Comparison of ENCODE assay signal across 1 cellular context in genomic region chr12:57134949-57135348, GRCh38.
TF ChIP-seq lines count a peak whose summit lies in the region.

No MANE protein-coding gene starts in this region.

TF ChIP-seq in HepG2, 621 proteins besides CTCF, POLR2A, EP300 and RAD21:
- no peak for TF ChIP-seq MIER2 (CRISPR knock-in tag; IDR thresholded peaks at IDR 0.05)
- 0 out of 2 replicates have a peak, but pooled peaks have one; percentile 24 for TF ChIP-seq NR2F6 (IDR thresholded peaks at IDR 0.05)
- TF ChIP-seq NR2F6 (CRISPR knock-in tag; IDR thresholded peaks at IDR 0.05): no peak
- peak; percentile 29; the same call in 1 of the 2 replicates for TF ChIP-seq SP5 (CRISPR knock-in tag; IDR thresholded peaks at IDR 0.05; ENCODE audit: borderline replicate concordance, low read depth)
- TF ChIP-seq CEBPZ (IDR thresholded peaks at IDR 0.05; ENCODE audit: low read length): no peak
- no peak for TF ChIP-seq ZBTB7B (CRISPR knock-in tag; IDR thresholded peaks at IDR 0.05)
- TF ChIP-seq NR2F2 (IDR thresholded peaks at IDR 0.05; ENCODE audit: borderline replicate concordance, low read depth): peak; percentile 56; the same call in 1 of the 2 replicates
- no peak for TF ChIP-seq ZNF775 (CRISPR knock-in tag; IDR thresholded peaks at IDR 0.05; ENCODE audit: borderline replicate concordance)
- TF ChIP-seq KDM6A (CRISPR knock-in tag; IDR thresholded peaks at IDR 0.05; ENCODE audit: low read depth): no peak
- 0 out of 2 replicates have a peak, but pooled peaks have one; percentile 22 for TF ChIP-seq HNF4A (CRISPR knock-in tag; IDR thresholded peaks at IDR 0.05)
- no peak for TF ChIP-seq BRD4 (CRISPR knock-in tag; IDR thresholded peaks at IDR 0.05)
- TF ChIP-seq TP53 (CRISPR knock-in tag; conservative IDR thresholded peaks at IDR 0.05): no peak
- TF ChIP-seq, protein P1, sequence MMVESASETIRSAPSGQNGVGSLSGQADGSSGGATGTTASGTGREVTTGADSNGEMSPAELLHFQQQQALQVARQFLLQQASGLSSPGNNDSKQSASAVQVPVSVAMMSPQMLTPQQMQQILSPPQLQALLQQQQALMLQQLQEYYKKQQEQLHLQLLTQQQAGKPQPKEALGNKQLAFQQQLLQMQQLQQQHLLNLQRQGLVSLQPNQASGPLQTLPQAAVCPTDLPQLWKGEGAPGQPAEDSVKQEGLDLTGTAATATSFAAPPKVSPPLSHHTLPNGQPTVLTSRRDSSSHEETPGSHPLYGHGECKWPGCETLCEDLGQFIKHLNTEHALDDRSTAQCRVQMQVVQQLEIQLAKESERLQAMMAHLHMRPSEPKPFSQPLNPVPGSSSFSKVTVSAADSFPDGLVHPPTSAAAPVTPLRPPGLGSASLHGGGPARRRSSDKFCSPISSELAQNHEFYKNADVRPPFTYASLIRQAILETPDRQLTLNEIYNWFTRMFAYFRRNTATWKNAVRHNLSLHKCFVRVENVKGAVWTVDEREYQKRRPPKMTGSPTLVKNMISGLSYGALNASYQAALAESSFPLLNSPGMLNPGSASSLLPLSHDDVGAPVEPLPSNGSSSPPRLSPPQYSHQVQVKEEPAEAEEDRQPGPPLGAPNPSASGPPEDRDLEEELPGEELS (CRISPR knock-in tag; IDR thresholded peaks at IDR 0.05): peak; percentile 11; the same call in 1 of the 2 replicates
- TF ChIP-seq CREB1 (IDR thresholded peaks at IDR 0.05): no peak
- TF ChIP-seq CREB1 (CRISPR knock-in tag; IDR thresholded peaks at IDR 0.05): no peak
- TF ChIP-seq, protein P2, sequence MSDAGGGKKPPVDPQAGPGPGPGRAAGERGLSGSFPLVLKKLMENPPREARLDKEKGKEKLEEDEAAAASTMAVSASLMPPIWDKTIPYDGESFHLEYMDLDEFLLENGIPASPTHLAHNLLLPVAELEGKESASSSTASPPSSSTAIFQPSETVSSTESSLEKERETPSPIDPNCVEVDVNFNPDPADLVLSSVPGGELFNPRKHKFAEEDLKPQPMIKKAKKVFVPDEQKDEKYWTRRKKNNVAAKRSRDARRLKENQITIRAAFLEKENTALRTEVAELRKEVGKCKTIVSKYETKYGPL (CRISPR knock-in tag; IDR thresholded peaks at IDR 0.05): no peak
- TF ChIP-seq, protein P3, sequence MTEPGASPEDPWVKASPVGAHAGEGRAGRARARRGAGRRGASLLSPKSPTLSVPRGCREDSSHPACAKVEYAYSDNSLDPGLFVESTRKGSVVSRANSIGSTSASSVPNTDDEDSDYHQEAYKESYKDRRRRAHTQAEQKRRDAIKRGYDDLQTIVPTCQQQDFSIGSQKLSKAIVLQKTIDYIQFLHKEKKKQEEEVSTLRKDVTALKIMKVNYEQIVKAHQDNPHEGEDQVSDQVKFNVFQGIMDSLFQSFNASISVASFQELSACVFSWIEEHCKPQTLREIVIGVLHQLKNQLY (CRISPR knock-in tag; IDR thresholded peaks at IDR 0.05): no peak
- TF ChIP-seq ZNF687 (CRISPR knock-in tag; IDR thresholded peaks at IDR 0.05): peak; percentile 28; the same call in 1 of the 2 replicates
- TF ChIP-seq, protein P4, sequence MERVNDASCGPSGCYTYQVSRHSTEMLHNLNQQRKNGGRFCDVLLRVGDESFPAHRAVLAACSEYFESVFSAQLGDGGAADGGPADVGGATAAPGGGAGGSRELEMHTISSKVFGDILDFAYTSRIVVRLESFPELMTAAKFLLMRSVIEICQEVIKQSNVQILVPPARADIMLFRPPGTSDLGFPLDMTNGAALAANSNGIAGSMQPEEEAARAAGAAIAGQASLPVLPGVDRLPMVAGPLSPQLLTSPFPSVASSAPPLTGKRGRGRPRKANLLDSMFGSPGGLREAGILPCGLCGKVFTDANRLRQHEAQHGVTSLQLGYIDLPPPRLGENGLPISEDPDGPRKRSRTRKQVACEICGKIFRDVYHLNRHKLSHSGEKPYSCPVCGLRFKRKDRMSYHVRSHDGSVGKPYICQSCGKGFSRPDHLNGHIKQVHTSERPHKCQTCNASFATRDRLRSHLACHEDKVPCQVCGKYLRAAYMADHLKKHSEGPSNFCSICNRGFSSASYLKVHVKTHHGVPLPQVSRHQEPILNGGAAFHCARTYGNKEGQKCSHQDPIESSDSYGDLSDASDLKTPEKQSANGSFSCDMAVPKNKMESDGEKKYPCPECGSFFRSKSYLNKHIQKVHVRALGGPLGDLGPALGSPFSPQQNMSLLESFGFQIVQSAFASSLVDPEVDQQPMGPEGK (CRISPR knock-in tag; IDR thresholded peaks at IDR 0.05): 0 out of 2 replicates have a peak, but pooled peaks have one; percentile 15
- TF ChIP-seq ATAD3A (CRISPR knock-in tag; IDR thresholded peaks at IDR 0.05): no peak
- TF ChIP-seq ZZZ3 (CRISPR knock-in tag; IDR thresholded peaks at IDR 0.05; ENCODE audit: borderline replicate concordance): no peak
